ENCODE assay signal across 1 cellular context in the genomic region with DNA sequence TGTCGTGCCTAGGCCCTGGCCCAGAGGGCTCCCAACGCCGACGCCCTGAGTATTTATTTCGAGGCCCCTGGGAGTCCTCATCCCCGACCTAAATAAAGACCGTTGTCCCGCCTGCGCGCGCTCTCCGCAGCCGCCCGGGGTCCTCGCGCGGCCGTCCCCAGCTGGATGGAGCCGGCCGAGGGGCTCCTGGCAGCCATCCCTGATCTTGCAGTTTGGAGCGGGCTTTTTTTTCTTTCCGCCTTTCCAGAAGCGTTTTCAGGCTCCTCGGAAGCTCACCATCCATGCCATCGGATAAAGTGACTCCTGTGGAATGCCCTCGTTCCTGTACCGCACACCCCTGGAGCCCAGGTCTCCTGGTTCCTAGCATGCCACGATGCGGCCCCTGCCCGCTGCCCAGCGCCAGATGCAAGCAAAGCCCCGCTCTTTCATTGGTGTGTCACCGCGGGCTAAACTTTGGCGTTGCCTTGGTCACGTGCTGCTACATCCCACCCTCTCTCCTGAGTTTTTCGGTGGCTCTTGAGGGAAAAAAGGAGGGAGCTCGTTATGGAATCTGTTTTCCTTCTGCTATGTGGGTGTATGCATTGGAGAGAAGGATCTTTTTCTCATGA.
TF ChIP-seq lines count a peak whose summit lies in the region.

No MANE protein-coding gene starts in this region.

TF ChIP-seq in HepG2, 621 proteins besides CTCF, POLR2A, EP300 and RAD21 (continues in another document):
- TF ChIP-seq PAX8 (CRISPR knock-in tag; IDR thresholded peaks at IDR 0.05; ENCODE audit: borderline replicate concordance) (peak; percentile 83; the same call in 1 of the 2 replicates), NFYC (CRISPR knock-in tag; IDR thresholded peaks at IDR 0.05) (peak; percentile 53), JUN (CRISPR knock-in tag; IDR thresholded peaks at IDR 0.05) (peak; percentile 49; the same call in 1 of the 2 replicates), NFYB (CRISPR knock-in tag; IDR thresholded peaks at IDR 0.05) (peak; percentile 59; the same call in 1 of the 2 replicates), PHF8 (CRISPR knock-in tag; IDR thresholded peaks at IDR 0.05) (0 out of 2 replicates have a peak, but pooled peaks have one; percentile 18), SNAI1 (CRISPR knock-in tag; IDR thresholded peaks at IDR 0.05; ENCODE audit: borderline replicate concordance) (peak; percentile 55; the same call in 1 of the 2 replicates), ZNF564 (CRISPR knock-in tag; IDR thresholded peaks at IDR 0.05) (0 out of 2 replicates have a peak, but pooled peaks have one; percentile 1), U2AF2 (IDR thresholded peaks at IDR 0.05; ENCODE audit: low read depth, low read length) (no peak), BHLHE40 (IDR thresholded peaks at IDR 0.05; ENCODE audit: low read length) (peak; percentile 46; the same call in 1 of the 2 replicates), PRMT3 (CRISPR knock-in tag; IDR thresholded peaks at IDR 0.05; ENCODE audit: borderline replicate concordance, low read depth) (no peak), TAF15 (IDR thresholded peaks at IDR 0.05; ENCODE audit: low read depth, low read length, poor library complexity, severe bottlenecking) (peak; percentile 78), KLF6 (CRISPR knock-in tag; IDR thresholded peaks at IDR 0.05) (no peak; the same call in 1 of the 2 replicates), RFXANK (CRISPR knock-in tag; IDR thresholded peaks at IDR 0.05) (0 out of 2 replicates have a peak, but pooled peaks have one; percentile 21), NFE2L2 (IDR thresholded peaks at IDR 0.05; ENCODE audit: low read length) (no peak), POLR2AphosphoS5 (IDR thresholded peaks at IDR 0.05; ENCODE audit: low read depth, low read length) (peak; percentile 51; the same call in 1 of the 2 replicates), ZNF484 (CRISPR knock-in tag; IDR thresholded peaks at IDR 0.05; ENCODE audit: borderline replicate concordance, low read depth) (0 out of 2 replicates have a peak, but pooled peaks have one; percentile 35), SIX1 (CRISPR knock-in tag; IDR thresholded peaks at IDR 0.05; ENCODE audit: borderline replicate concordance) (no peak), CREM (IDR thresholded peaks at IDR 0.05) (0 out of 2 replicates have a peak, but pooled peaks have one; percentile 14), CREM (CRISPR knock-in tag; IDR thresholded peaks at IDR 0.05) (no peak), KDM2A (CRISPR knock-in tag; IDR thresholded peaks at IDR 0.05; ENCODE audit: borderline replicate concordance, low read depth) (0 out of 2 replicates have a peak, but pooled peaks have one; percentile 28), ZNF792 (CRISPR knock-in tag; IDR thresholded peaks at IDR 0.05) (peak; percentile 12; the same call in 1 of the 2 replicates), ZNF546 (CRISPR knock-in tag; conservative IDR thresholded peaks at IDR 0.05) (0 out of 2 replicates have a peak, but pooled peaks have one; percentile 15), HNRNPL (IDR thresholded peaks at IDR 0.05; ENCODE audit: low read depth, low read length) (0 out of 2 replicates have a peak, but pooled peaks have one; percentile 68)
- TF ChIP-seq, protein P1, sequence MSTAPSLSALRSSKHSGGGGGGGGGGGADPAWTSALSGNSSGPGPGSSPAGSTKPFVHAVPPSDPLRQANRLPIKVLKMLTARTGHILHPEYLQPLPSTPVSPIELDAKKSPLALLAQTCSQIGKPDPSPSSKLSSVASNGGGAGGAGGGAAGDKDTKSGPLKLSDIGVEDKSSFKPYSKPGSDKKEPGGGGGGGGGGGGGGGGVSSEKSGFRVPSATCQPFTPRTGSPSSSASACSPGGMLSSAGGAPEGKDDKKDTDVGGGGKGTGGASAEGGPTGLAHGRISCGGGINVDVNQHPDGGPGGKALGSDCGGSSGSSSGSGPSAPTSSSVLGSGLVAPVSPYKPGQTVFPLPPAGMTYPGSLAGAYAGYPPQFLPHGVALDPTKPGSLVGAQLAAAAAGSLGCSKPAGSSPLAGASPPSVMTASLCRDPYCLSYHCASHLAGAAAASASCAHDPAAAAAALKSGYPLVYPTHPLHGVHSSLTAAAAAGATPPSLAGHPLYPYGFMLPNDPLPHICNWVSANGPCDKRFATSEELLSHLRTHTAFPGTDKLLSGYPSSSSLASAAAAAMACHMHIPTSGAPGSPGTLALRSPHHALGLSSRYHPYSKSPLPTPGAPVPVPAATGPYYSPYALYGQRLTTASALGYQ (CRISPR knock-in tag; IDR thresholded peaks at IDR 0.05): no peak
- TF ChIP-seq, protein P2, sequence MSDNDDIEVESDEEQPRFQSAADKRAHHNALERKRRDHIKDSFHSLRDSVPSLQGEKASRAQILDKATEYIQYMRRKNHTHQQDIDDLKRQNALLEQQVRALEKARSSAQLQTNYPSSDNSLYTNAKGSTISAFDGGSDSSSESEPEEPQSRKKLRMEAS (IDR thresholded peaks at IDR 0.05): peak; percentile 81
- TF ChIP-seq, protein P3, sequence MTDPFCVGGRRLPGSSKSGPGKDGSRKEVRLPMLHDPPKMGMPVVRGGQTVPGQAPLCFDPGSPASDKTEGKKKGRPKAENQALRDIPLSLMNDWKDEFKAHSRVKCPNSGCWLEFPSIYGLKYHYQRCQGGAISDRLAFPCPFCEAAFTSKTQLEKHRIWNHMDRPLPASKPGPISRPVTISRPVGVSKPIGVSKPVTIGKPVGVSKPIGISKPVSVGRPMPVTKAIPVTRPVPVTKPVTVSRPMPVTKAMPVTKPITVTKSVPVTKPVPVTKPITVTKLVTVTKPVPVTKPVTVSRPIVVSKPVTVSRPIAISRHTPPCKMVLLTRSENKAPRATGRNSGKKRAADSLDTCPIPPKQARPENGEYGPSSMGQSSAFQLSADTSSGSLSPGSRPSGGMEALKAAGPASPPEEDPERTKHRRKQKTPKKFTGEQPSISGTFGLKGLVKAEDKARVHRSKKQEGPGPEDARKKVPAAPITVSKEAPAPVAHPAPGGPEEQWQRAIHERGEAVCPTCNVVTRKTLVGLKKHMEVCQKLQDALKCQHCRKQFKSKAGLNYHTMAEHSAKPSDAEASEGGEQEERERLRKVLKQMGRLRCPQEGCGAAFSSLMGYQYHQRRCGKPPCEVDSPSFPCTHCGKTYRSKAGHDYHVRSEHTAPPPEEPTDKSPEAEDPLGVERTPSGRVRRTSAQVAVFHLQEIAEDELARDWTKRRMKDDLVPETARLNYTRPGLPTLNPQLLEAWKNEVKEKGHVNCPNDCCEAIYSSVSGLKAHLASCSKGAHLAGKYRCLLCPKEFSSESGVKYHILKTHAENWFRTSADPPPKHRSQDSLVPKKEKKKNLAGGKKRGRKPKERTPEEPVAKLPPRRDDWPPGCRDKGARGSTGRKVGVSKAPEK (CRISPR knock-in tag; IDR thresholded peaks at IDR 0.05; ENCODE audit: borderline replicate concordance): no peak
- TF ChIP-seq, protein P4, sequence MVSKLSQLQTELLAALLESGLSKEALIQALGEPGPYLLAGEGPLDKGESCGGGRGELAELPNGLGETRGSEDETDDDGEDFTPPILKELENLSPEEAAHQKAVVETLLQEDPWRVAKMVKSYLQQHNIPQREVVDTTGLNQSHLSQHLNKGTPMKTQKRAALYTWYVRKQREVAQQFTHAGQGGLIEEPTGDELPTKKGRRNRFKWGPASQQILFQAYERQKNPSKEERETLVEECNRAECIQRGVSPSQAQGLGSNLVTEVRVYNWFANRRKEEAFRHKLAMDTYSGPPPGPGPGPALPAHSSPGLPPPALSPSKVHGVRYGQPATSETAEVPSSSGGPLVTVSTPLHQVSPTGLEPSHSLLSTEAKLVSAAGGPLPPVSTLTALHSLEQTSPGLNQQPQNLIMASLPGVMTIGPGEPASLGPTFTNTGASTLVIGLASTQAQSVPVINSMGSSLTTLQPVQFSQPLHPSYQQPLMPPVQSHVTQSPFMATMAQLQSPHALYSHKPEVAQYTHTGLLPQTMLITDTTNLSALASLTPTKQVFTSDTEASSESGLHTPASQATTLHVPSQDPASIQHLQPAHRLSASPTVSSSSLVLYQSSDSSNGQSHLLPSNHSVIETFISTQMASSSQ (IDR thresholded peaks at IDR 0.05; ENCODE audit: low read depth): no peak
- TF ChIP-seq, protein P4 (CRISPR knock-in tag; IDR thresholded peaks at IDR 0.05; ENCODE audit: borderline replicate concordance): peak; percentile 26; the same call in 1 of the 2 replicates
- TF ChIP-seq, protein P5, sequence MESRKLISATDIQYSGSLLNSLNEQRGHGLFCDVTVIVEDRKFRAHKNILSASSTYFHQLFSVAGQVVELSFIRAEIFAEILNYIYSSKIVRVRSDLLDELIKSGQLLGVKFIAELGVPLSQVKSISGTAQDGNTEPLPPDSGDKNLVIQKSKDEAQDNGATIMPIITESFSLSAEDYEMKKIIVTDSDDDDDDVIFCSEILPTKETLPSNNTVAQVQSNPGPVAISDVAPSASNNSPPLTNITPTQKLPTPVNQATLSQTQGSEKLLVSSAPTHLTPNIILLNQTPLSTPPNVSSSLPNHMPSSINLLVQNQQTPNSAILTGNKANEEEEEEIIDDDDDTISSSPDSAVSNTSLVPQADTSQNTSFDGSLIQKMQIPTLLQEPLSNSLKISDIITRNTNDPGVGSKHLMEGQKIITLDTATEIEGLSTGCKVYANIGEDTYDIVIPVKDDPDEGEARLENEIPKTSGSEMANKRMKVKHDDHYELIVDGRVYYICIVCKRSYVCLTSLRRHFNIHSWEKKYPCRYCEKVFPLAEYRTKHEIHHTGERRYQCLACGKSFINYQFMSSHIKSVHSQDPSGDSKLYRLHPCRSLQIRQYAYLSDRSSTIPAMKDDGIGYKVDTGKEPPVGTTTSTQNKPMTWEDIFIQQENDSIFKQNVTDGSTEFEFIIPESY (CRISPR knock-in tag; IDR thresholded peaks at IDR 0.05): peak; percentile 47; the same call in 1 of the 2 replicates
- TF ChIP-seq, protein P6, sequence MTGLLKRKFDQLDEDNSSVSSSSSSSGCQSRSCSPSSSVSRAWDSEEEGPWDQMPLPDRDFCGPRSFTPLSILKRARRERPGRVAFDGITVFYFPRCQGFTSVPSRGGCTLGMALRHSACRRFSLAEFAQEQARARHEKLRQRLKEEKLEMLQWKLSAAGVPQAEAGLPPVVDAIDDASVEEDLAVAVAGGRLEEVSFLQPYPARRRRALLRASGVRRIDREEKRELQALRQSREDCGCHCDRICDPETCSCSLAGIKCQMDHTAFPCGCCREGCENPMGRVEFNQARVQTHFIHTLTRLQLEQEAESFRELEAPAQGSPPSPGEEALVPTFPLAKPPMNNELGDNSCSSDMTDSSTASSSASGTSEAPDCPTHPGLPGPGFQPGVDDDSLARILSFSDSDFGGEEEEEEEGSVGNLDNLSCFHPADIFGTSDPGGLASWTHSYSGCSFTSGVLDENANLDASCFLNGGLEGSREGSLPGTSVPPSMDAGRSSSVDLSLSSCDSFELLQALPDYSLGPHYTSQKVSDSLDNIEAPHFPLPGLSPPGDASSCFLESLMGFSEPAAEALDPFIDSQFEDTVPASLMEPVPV (CRISPR knock-in tag; IDR thresholded peaks at IDR 0.05): no peak
- TF ChIP-seq, protein P7, sequence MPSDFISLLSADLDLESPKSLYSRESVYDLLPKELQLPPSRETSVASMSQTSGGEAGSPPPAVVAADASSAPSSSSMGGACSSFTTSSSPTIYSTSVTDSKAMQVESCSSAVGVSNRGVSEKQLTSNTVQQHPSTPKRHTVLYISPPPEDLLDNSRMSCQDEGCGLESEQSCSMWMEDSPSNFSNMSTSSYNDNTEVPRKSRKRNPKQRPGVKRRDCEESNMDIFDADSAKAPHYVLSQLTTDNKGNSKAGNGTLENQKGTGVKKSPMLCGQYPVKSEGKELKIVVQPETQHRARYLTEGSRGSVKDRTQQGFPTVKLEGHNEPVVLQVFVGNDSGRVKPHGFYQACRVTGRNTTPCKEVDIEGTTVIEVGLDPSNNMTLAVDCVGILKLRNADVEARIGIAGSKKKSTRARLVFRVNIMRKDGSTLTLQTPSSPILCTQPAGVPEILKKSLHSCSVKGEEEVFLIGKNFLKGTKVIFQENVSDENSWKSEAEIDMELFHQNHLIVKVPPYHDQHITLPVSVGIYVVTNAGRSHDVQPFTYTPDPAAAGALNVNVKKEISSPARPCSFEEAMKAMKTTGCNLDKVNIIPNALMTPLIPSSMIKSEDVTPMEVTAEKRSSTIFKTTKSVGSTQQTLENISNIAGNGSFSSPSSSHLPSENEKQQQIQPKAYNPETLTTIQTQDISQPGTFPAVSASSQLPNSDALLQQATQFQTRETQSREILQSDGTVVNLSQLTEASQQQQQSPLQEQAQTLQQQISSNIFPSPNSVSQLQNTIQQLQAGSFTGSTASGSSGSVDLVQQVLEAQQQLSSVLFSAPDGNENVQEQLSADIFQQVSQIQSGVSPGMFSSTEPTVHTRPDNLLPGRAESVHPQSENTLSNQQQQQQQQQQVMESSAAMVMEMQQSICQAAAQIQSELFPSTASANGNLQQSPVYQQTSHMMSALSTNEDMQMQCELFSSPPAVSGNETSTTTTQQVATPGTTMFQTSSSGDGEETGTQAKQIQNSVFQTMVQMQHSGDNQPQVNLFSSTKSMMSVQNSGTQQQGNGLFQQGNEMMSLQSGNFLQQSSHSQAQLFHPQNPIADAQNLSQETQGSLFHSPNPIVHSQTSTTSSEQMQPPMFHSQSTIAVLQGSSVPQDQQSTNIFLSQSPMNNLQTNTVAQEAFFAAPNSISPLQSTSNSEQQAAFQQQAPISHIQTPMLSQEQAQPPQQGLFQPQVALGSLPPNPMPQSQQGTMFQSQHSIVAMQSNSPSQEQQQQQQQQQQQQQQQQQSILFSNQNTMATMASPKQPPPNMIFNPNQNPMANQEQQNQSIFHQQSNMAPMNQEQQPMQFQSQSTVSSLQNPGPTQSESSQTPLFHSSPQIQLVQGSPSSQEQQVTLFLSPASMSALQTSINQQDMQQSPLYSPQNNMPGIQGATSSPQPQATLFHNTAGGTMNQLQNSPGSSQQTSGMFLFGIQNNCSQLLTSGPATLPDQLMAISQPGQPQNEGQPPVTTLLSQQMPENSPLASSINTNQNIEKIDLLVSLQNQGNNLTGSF (CRISPR knock-in tag; IDR thresholded peaks at IDR 0.05): 0 out of 2 replicates have a peak, but pooled peaks have one; percentile 24
